Comparison of ENCODE assay signal across 1 cellular context in the genomic region with DNA sequence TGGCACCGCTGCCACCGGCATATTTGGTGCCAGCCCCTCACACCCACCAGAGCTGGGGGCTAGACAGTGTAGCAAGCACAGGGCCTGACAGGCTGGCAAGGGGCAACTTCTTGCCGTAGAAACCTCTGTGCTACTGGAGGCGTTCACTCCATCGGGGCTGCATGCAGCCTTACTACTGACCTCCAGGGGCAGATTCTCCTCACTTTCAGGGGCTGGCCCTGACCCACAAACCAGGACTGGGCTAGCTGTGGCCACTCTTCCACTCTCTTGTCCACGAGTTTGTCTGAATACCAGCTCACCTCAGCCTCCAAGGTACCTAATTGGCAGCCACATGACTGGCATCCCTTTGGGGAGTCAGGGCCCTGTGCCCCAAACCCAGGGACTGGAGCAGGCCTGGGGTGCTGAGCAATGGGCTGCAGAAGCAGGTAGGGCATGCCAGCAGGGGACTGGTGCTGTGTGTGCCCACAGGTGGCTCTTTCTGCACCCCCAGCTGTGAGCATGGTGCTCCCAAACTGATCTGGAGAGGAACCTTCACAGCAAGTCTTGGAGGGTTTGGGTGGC.
TF ChIP-seq lines count a peak whose summit lies in the region.

No MANE protein-coding gene starts in this region.

TF ChIP-seq in WTC11, 78 proteins besides CTCF, POLR2A, EP300 and RAD21 (continued from another document):
- TF ChIP-seq, protein P1, sequence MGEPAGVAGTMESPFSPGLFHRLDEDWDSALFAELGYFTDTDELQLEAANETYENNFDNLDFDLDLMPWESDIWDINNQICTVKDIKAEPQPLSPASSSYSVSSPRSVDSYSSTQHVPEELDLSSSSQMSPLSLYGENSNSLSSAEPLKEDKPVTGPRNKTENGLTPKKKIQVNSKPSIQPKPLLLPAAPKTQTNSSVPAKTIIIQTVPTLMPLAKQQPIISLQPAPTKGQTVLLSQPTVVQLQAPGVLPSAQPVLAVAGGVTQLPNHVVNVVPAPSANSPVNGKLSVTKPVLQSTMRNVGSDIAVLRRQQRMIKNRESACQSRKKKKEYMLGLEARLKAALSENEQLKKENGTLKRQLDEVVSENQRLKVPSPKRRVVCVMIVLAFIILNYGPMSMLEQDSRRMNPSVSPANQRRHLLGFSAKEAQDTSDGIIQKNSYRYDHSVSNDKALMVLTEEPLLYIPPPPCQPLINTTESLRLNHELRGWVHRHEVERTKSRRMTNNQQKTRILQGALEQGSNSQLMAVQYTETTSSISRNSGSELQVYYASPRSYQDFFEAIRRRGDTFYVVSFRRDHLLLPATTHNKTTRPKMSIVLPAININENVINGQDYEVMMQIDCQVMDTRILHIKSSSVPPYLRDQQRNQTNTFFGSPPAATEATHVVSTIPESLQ (CRISPR knock-in tag; IDR thresholded peaks at IDR 0.05) = no peak
- TF ChIP-seq, protein P2, sequence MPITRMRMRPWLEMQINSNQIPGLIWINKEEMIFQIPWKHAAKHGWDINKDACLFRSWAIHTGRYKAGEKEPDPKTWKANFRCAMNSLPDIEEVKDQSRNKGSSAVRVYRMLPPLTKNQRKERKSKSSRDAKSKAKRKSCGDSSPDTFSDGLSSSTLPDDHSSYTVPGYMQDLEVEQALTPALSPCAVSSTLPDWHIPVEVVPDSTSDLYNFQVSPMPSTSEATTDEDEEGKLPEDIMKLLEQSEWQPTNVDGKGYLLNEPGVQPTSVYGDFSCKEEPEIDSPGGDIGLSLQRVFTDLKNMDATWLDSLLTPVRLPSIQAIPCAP (CRISPR knock-in tag; IDR thresholded peaks at IDR 0.05) = no peak
- TF ChIP-seq TP53 (CRISPR knock-in tag; IDR thresholded peaks at IDR 0.05) (no peak), FOXJ3 (CRISPR knock-in tag; IDR thresholded peaks at IDR 0.05; ENCODE audit: borderline replicate concordance) (no peak), ZNF317 (CRISPR knock-in tag; IDR thresholded peaks at IDR 0.05; ENCODE audit: borderline replicate concordance, low read depth) (no peak), ZBTB21 (CRISPR knock-in tag; IDR thresholded peaks at IDR 0.05; ENCODE audit: borderline replicate concordance) (no peak), TCF7 (CRISPR knock-in tag; IDR thresholded peaks at IDR 0.05; ENCODE audit: low read depth) (no peak)
- TF ChIP-seq, protein P3, sequence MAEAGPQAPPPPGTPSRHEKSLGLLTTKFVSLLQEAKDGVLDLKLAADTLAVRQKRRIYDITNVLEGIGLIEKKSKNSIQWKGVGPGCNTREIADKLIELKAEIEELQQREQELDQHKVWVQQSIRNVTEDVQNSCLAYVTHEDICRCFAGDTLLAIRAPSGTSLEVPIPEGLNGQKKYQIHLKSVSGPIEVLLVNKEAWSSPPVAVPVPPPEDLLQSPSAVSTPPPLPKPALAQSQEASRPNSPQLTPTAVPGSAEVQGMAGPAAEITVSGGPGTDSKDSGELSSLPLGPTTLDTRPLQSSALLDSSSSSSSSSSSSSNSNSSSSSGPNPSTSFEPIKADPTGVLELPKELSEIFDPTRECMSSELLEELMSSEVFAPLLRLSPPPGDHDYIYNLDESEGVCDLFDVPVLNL (CRISPR knock-in tag; IDR thresholded peaks at IDR 0.05; ENCODE audit: borderline replicate concordance, low read depth) = no peak
